14 cellular contexts compared by ENCODE assay signal in genomic region chr16:75114179-75114945, GRCh38. TPM values are rescaled to one million over a fixed set of nuclear protein-coding genes. Genes with fewer than 3 reads are reported as not detected.
DNase-seq lines count a peak whose midpoint lies in the region; ATAC-seq and TF ChIP-seq lines count a peak whose summit lies in the region.
"Had no signal": no experiment of that assay in that cellular context is flagged by ENCODE, and none has a peak within 500 bp of the region (broad histone marks: within the 10 kb centered on the region; RNA-seq: fewer than 3 reads in every experiment).

No MANE protein-coding gene starts in this region.

- H3K36me3 ChIP-seq in SK-N-SH (replicated peaks in 1 of 2; ENCODE audit: control insufficient read depth in 1 of 2, insufficient read depth in 2 of 2, low read length in 1 of 2) (no peaks in the 10 kb centered on the region), skeletal muscle tissue (ENCODE audit: control insufficient read depth in 3 of 3, insufficient read depth in 3 of 3, low read length in 3 of 3) (peaks cover 7 to 22% (median 20%) of the 10 kb centered on the region in 3 donors), body of pancreas (replicated peaks in 1 of 2; ENCODE audit: insufficient read depth in 1 of 2, low read depth in 2 of 2) (no peaks in the 10 kb centered on the region)

- H3K4me1 ChIP-seq in SK-N-SH (ENCODE audit: control insufficient read depth in 1 of 2, insufficient read depth in 2 of 2, low read depth in 1 of 2, low read length in 1 of 2) (peaks cover 15 to 29% of the 10 kb centered on the region in 2 experiments; a peak in 3 of 4 replicates), skeletal muscle tissue (ENCODE audit: control insufficient read depth in 3 of 3, insufficient read depth in 3 of 3, low read length in 3 of 3) (peaks cover 59 to 70% (median 62%) of the 10 kb centered on the region in 3 donors), body of pancreas (peaks cover 43% of the 10 kb centered on the region)

- H3K4me3 ChIP-seq in SK-N-SH (ENCODE audit: low read depth in 2 of 2, low read length in 1 of 2) (no peak overlapping the region), skeletal muscle tissue (ENCODE audit: low read length in 3 of 3) (peak overlapping the region in 1 of 3 donors; percentile 95), body of pancreas (no peak overlapping the region)
- H3K4me3 ChIP-seq: GM23338 had no signal

- 85% methylated on average over 10 of the region's 44 CpGs for WGBS in SK-N-SH (ENCODE audit: low lambda C conversion rate)
- WGBS in body of pancreas, 2 donors, result 80 to 89% methylated on average over 3 to 31 of the region's 44 CpGs

- no peaks in the 10 kb centered on the region for H3K79me2 ChIP-seq in SK-N-SH (ENCODE audit: insufficient read depth)

- no peaks in the 10 kb centered on the region for H3K9me2 ChIP-seq in SK-N-SH

- ATAC-seq in SK-N-SH treated with all-trans-retinoic acid at 6 μM for 48 hours (no peak), body of pancreas (no peak), HG02981 (IDR thresholded peaks at IDR 0.05; ENCODE audit: unreplicated experiment) (no peak)
- ATAC-seq: GM23338 had no signal

- no peak for TF ChIP-seq EP300 in SK-N-SH (IDR thresholded peaks at IDR 0.05; ENCODE audit: borderline replicate concordance in 1 of 2, low read depth in 1 of 2, low read length in 1 of 2)

- peaks cover 18% of the 10 kb centered on the region for H3F3A ChIP-seq in SK-N-SH (replicated peaks; ENCODE audit: insufficient read depth)

- CTCF ChIA-PET in SK-N-SH (lab: Yijun Ruan, JAX), result interaction anchor here (8.5 kb wide), 1 partner anchor 117 kb away, joined by 182 read pairs; the partner anchor contains the start of gene ZNRF1

- H4K20me1 ChIP-seq in SK-N-SH (ENCODE audit: insufficient read depth), result no peaks in the 10 kb centered on the region

- TF ChIP-seq RAD21 in SK-N-SH (IDR thresholded peaks at IDR 0.05; ENCODE audit: low read length), result no peak

- no peak overlapping the region for H2AFZ ChIP-seq in SK-N-SH (ENCODE audit: low read depth)
- H2AFZ ChIP-seq: GM23338 had no signal

- H3K27ac ChIP-seq in SK-N-SH (ENCODE audit: low read depth in 2 of 2, low read length in 1 of 2) (no peak overlapping the region), layer of hippocampus (ENCODE audit: low read depth, low read length) (peak overlapping the region; percentile 30), skeletal muscle tissue (ENCODE audit: low read depth, low read length) (peak overlapping the region; percentile 96), body of pancreas (no peak overlapping the region)

- POLR2A ChIA-PET in SK-N-SH (lab: Yijun Ruan, JAX), result no interaction called here

- TF ChIP-seq CTCF in SK-N-SH (IDR thresholded peaks at IDR 0.05) (no peak), body of pancreas (IDR thresholded peaks at IDR 0.05) (no peak)

- no peak overlapping the region for H3K4me2 ChIP-seq in SK-N-SH
- H3K4me2 ChIP-seq: GM23338 had no signal

- no peaks in the 10 kb centered on the region for H3K9me3 ChIP-seq in SK-N-SH
- H3K9me3 ChIP-seq in skeletal muscle tissue (ENCODE audit: control insufficient read depth in 3 of 3, low read length in 3 of 3), result no peaks in the 10 kb centered on the region
- no peaks in the 10 kb centered on the region for H3K9me3 ChIP-seq in body of pancreas

- no peak for TF ChIP-seq POLR2A in body of pancreas (IDR thresholded peaks at IDR 0.05)

- H3K27me3 ChIP-seq in SK-N-SH (ENCODE audit: insufficient read depth) (no peaks in the 10 kb centered on the region), layer of hippocampus (ENCODE audit: control insufficient read depth, insufficient read depth, low read length) (no peaks in the 10 kb centered on the region), skeletal muscle tissue (ENCODE audit: control insufficient read depth in 3 of 3, insufficient read depth in 3 of 3, low read length in 3 of 3) (no peaks in the 10 kb centered on the region), body of pancreas (no peaks in the 10 kb centered on the region)

- peak; percentile 32 for DNase-seq in SK-N-SH
- DNase-seq in NCI-H2029 treated with DMSO at 0.1 percent for 48 hours (lab: John Stamatoyannopoulos, UW), result peak; percentile 24
- DNase-seq in NCI-H526 treated with DMSO at 0.1 percent for 48 hours (lab: John Stamatoyannopoulos, UW), result no peak
- DNase-seq in body of pancreas, result no peak
- DNase-seq: COR-L47, Kasumi-1, NCI-H1417 treated with DMSO at 0.1 percent for 48 hours, NCI-H2081, SHP77 had no signal

- intact Hi-C loops in body of pancreas (cut with DNase I), result loop anchor here (10.0 kb wide), 1 partner anchor 410 kb away; the partner anchor contains the start of gene MLKL

- H3K9ac ChIP-seq in SK-N-SH (no peak overlapping the region), skeletal muscle tissue (ENCODE audit: low read depth in 1 of 3, low read length in 3 of 3) (peak overlapping the region in 2 of 3 donors; percentile 38 to 95)

TF ChIP-seq in SK-N-SH, 30 proteins besides CTCF, POLR2A, EP300 and RAD21:
- TF ChIP-seq NRF1 (IDR thresholded peaks at IDR 0.05; ENCODE audit: low read depth, low read length) (no peak), TAF1 (IDR thresholded peaks at IDR 0.05; ENCODE audit: borderline replicate concordance, low read depth, low read length) (no peak), JUND (IDR thresholded peaks at IDR 0.05) (no peak), SMC3 (IDR thresholded peaks at IDR 0.05; ENCODE audit: low read depth, low read length) (no peak), MAX (IDR thresholded peaks at IDR 0.05; ENCODE audit: low read depth) (no peak), FOSL2 (IDR thresholded peaks at IDR 0.05; ENCODE audit: borderline replicate concordance, low read depth) (no peak)
TF ChIP-seq in SK-N-SH: peak in this region for 0.

TF ChIP-seq in SK-N-SH treated with all-trans-retinoic acid at 6 μM for 48 hours, 23 proteins besides CTCF, POLR2A, EP300 and RAD21:
- TF ChIP-seq POU6F1 (CRISPR knock-in tag; IDR thresholded peaks at IDR 0.05; ENCODE audit: borderline replicate concordance, low read depth) (no peak), RARB (CRISPR knock-in tag; IDR thresholded peaks at IDR 0.05) (no peak), ISL1 (CRISPR knock-in tag; IDR thresholded peaks at IDR 0.05) (no peak), ZNF70 (CRISPR knock-in tag; IDR thresholded peaks at IDR 0.05) (no peak), CSDC2 (CRISPR knock-in tag; IDR thresholded peaks at IDR 0.05) (no peak), CREB5 (CRISPR knock-in tag; IDR thresholded peaks at IDR 0.05; ENCODE audit: low read depth) (no peak), ZNF565 (CRISPR knock-in tag; conservative IDR thresholded peaks at IDR 0.05; ENCODE audit: low read depth) (no peak), ZFP3 (CRISPR knock-in tag; IDR thresholded peaks at IDR 0.05) (no peak)

RNA-seq across cellular contexts. Expression of gene LDHD, which starts 2.2 kb away (rescaled TPM):
- polyA plus RNA-seq in SK-N-SH (2012; rRNA removed), result 0.53 and 0.70 TPM in 2 replicates
- 0.15 and 0.25 TPM in 2 replicates for polyA plus RNA-seq in SK-N-SH (2012; cell fraction: cytosol; rRNA removed)
- 1.4 TPM in 2 replicates for polyA plus RNA-seq in SK-N-SH (2012; cell fraction: nucleus; rRNA removed)
- total RNA-seq in skeletal muscle tissue (6.3 TPM), body of pancreas (10 to 100 TPM; 27.7 to 28.3 TPM)

RNA-seq across cellular contexts. Expression of gene ZFP1, which starts 34.0 kb away (rescaled TPM):
- polyA plus RNA-seq in SK-N-SH (2012; rRNA removed), result 3.0 and 3.7 TPM in 2 replicates
- polyA plus RNA-seq in SK-N-SH (2012; cell fraction: cytosol; rRNA removed), result 4.5 and 4.6 TPM in 2 replicates
- 1.7 and 3.6 TPM in 2 replicates for polyA plus RNA-seq in SK-N-SH (2012; cell fraction: nucleus; rRNA removed)
- total RNA-seq in skeletal muscle tissue, result 12.5 TPM
- total RNA-seq in body of pancreas, result 1 to 10 TPM; 1.6 to 3.4 TPM

Comparison
In these comparisons a context has a peak if more than half of its experiments do, and no peak if none do; other contexts are left out.
1. DNase-seq: peak in SK-N-SH (single experiment) and NCI-H2029 treated with DMSO at 0.1 percent for 48 hours (single experiment); none in NCI-H526 treated with DMSO at 0.1 percent for 48 hours (single experiment) and body of pancreas (0 of 4).
2. H3K27ac ChIP-seq: peak in layer of hippocampus (single experiment) and skeletal muscle tissue (single experiment); none in SK-N-SH (0 of 2) and body of pancreas (0 of 4).